In the genomic region with DNA sequence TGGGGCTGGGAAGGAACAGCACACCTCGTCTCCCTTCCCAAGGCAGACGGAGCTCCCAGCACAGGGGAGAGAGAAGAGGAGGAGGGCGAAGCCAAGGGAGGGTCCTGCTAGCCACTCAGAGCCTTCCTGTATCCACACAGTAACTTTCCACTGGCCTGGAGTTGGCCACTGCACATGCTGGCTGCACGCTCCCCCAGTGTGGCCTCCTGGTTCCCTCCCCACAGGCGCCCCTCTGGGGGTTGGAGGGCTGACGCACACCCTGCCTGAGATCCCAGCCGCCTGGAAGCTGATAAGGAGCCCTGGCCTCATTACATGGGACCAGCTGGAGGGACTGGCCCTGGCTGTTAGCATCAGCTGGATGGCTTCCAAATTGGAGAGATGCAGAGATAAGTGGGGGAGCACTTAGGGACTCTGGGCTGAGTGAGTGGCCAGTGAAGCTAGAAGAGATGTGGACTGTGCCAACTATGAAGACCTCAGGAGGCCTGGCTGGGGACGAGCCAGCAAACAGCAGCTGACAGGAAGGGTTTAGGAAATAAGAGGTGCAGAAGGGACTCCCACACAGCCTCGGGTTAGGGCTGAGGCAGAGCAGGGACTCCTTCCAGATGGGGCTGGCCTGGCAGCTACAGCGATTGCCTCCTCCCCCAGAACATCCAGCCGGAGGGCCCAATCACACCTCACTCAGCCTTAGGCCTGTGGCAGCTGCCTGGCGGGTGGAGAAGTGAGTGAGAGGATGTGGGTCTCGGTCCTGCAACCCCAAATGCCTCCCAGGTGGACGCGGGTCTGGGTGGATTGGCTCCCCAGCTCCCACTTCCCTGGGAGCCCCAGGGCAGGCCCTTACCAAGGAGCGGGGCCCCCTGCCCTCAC, we compare ENCODE assay signal across 1 cellular context.
TF ChIP-seq lines count a peak whose summit lies in the region.

No MANE protein-coding gene starts in this region.

TF ChIP-seq in HEK293, 187 proteins besides CTCF, POLR2A, EP300 and RAD21 (continued from another document and continues in another):
- TF ChIP-seq ZNF658 (tag by site-specific recombination; IDR thresholded peaks at IDR 0.05): no peak
- no peak for TF ChIP-seq ZNF10 (tag by site-specific recombination; IDR thresholded peaks at IDR 0.05)
- no peak for TF ChIP-seq BCL11A (tag by site-specific recombination; IDR thresholded peaks at IDR 0.05; ENCODE audit: low read depth)
- TF ChIP-seq ZNF18 (tag by site-specific recombination; IDR thresholded peaks at IDR 0.05): peak; percentile 63; the same call in 1 of the 2 replicates
- TF ChIP-seq RBAK (tag by site-specific recombination; IDR thresholded peaks at IDR 0.05): no peak
- TF ChIP-seq, protein P1, sequence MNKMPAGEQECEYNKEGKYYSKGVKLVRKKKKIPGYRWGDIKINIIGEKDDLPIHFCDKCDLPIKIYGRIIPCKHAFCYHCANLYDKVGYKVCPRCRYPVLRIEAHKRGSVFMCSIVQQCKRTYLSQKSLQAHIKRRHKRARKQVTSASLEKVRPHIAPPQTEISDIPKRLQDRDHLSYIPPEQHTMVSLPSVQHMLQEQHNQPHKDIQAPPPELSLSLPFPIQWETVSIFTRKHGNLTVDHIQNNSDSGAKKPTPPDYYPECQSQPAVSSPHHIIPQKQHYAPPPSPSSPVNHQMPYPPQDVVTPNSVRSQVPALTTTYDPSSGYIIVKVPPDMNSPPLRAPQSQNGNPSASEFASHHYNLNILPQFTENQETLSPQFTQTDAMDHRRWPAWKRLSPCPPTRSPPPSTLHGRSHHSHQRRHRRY (tag by site-specific recombination; IDR thresholded peaks at IDR 0.05): no peak
- TF ChIP-seq ZNF214 (tag by site-specific recombination; IDR thresholded peaks at IDR 0.05; ENCODE audit: borderline replicate concordance): no peak
- no peak for TF ChIP-seq ZNF433 (tag by site-specific recombination; IDR thresholded peaks at IDR 0.05; ENCODE audit: low read depth)
- TF ChIP-seq, protein P2, sequence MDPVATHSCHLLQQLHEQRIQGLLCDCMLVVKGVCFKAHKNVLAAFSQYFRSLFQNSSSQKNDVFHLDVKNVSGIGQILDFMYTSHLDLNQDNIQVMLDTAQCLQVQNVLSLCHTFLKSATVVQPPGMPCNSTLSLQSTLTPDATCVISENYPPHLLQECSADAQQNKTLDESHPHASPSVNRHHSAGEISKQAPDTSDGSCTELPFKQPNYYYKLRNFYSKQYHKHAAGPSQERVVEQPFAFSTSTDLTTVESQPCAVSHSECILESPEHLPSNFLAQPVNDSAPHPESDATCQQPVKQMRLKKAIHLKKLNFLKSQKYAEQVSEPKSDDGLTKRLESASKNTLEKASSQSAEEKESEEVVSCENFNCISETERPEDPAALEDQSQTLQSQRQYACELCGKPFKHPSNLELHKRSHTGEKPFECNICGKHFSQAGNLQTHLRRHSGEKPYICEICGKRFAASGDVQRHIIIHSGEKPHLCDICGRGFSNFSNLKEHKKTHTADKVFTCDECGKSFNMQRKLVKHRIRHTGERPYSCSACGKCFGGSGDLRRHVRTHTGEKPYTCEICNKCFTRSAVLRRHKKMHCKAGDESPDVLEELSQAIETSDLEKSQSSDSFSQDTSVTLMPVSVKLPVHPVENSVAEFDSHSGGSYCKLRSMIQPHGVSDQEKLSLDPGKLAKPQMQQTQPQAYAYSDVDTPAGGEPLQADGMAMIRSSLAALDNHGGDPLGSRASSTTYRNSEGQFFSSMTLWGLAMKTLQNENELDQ (tag by site-specific recombination; IDR thresholded peaks at IDR 0.05; ENCODE audit: low read depth): no peak
- no peak for TF ChIP-seq PRDM1 (tag by site-specific recombination; IDR thresholded peaks at IDR 0.05)
- TF ChIP-seq HOXD13 (CRISPR knock-in tag; IDR thresholded peaks at IDR 0.05; ENCODE audit: borderline replicate concordance): no peak
- TF ChIP-seq SCRT2 (tag by site-specific recombination; IDR thresholded peaks at IDR 0.05): no peak
- no peak for TF ChIP-seq ZNF544 (tag by site-specific recombination; IDR thresholded peaks at IDR 0.05)
- peak; percentile 86 for TF ChIP-seq ZBTB10 (tag by site-specific recombination; IDR thresholded peaks at IDR 0.05)
- TF ChIP-seq ZFP3 (tag by site-specific recombination; IDR thresholded peaks at IDR 0.05; ENCODE audit: low read depth): no peak
- no peak for TF ChIP-seq ZNF510 (tag by site-specific recombination; IDR thresholded peaks at IDR 0.05; ENCODE audit: insufficient replicate concordance)
- TF ChIP-seq ZNF280C (tag by site-specific recombination; IDR thresholded peaks at IDR 0.05): no peak
- TF ChIP-seq ELK4 (IDR thresholded peaks at IDR 0.05; ENCODE audit: borderline replicate concordance, low read depth, low read length): no peak
- no peak for TF ChIP-seq ZNF274 (IDR thresholded peaks at IDR 0.05; ENCODE audit: low read length)
- no peak for TF ChIP-seq ZNF274 (tag by site-specific recombination; IDR thresholded peaks at IDR 0.05; ENCODE audit: borderline replicate concordance)
- peak; percentile 67; the same call in 1 of the 2 replicates for TF ChIP-seq ZNF558 (tag by site-specific recombination; IDR thresholded peaks at IDR 0.05)
- TF ChIP-seq ZFHX2 (tag by site-specific recombination; conservative IDR thresholded peaks at IDR 0.05): peak; percentile 60
- no peak for TF ChIP-seq ZNF514 (tag by site-specific recombination; IDR thresholded peaks at IDR 0.05)
- no peak for TF ChIP-seq ZBTB7A (tag by site-specific recombination; IDR thresholded peaks at IDR 0.05; ENCODE audit: low read depth)
- no peak for TF ChIP-seq AEBP2 (tag by site-specific recombination; IDR thresholded peaks at IDR 0.05; ENCODE audit: borderline replicate concordance)
- TF ChIP-seq ZNF777 (tag by site-specific recombination; IDR thresholded peaks at IDR 0.05; ENCODE audit: borderline replicate concordance): no peak
- TF ChIP-seq ZNF133 (tag by site-specific recombination; IDR thresholded peaks at IDR 0.05): no peak
- TF ChIP-seq, protein P3, sequence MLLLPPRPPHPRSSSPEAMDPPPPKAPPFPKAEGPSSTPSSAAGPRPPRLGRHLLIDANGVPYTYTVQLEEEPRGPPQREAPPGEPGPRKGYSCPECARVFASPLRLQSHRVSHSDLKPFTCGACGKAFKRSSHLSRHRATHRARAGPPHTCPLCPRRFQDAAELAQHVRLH (tag by site-specific recombination; IDR thresholded peaks at IDR 0.05): no peak
- TF ChIP-seq GFI1B (tag by site-specific recombination; IDR thresholded peaks at IDR 0.05): no peak
- peak; percentile 89 for TF ChIP-seq OSR2 (tag by site-specific recombination; IDR thresholded peaks at IDR 0.05)
- peak; percentile 94 for TF ChIP-seq TRIM28 (IDR thresholded peaks at IDR 0.05; ENCODE audit: borderline replicate concordance, low read length)
- TF ChIP-seq ZNF121 (tag by site-specific recombination; IDR thresholded peaks at IDR 0.05): peak; percentile 99
- TF ChIP-seq ZNF292 (tag by site-specific recombination; IDR thresholded peaks at IDR 0.05; ENCODE audit: borderline replicate concordance, low read depth): no peak
- TF ChIP-seq, protein P4, sequence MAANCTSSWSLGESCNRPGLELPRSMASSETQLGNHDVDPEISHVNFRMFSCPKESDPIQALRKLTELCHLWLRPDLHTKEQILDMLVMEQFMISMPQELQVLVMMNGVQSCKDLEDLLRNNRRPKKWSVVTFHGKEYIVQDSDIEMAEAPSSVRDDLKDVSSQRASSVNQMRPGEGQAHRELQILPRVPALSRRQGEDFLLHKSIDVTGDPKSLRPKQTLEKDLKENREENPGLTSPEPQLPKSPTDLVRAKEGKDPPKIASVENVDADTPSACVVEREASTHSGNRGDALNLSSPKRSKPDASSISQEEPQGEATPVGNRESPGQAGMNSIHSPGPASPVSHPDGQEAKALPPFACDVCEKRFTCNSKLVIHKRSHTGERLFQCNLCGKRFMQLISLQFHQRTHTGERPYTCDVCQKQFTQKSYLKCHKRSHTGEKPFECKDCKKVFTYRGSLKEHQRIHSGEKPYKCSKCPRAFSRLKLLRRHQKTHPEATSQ (tag by site-specific recombination; IDR thresholded peaks at IDR 0.05): no peak
- no peak for TF ChIP-seq ZNF350 (tag by site-specific recombination; IDR thresholded peaks at IDR 0.05)
- no peak for TF ChIP-seq ZNF157 (tag by site-specific recombination; IDR thresholded peaks at IDR 0.05)
- no peak for TF ChIP-seq ZNF426 (tag by site-specific recombination; IDR thresholded peaks at IDR 0.05)
- no peak for TF ChIP-seq ZNF302 (tag by site-specific recombination; IDR thresholded peaks at IDR 0.05; ENCODE audit: low read depth)
- TF ChIP-seq ZNF768 (tag by site-specific recombination; IDR thresholded peaks at IDR 0.05): no peak
- no peak for TF ChIP-seq ZNF707 (tag by site-specific recombination; IDR thresholded peaks at IDR 0.05)
- TF ChIP-seq ZNF221 (tag by site-specific recombination; IDR thresholded peaks at IDR 0.05; ENCODE audit: borderline replicate concordance): no peak
- 0 out of 2 replicates have a peak, but pooled peaks have one; percentile 18 for TF ChIP-seq ZNF596 (tag by site-specific recombination; IDR thresholded peaks at IDR 0.05)
- TF ChIP-seq GLIS2 (tag by site-specific recombination; IDR thresholded peaks at IDR 0.05): peak; percentile 99
- peak; percentile 100 for TF ChIP-seq GLIS1 (tag by site-specific recombination; IDR thresholded peaks at IDR 0.05)
